1 cellular context compared by ENCODE assay signal in genomic region chr6:130962951-130963350, GRCh38.
TF ChIP-seq lines count a peak whose summit lies in the region.

No MANE protein-coding gene starts in this region.

TF ChIP-seq in HepG2, 621 proteins besides CTCF, POLR2A, EP300 and RAD21 (continued from another document):
- no peak for TF ChIP-seq E2F2 (CRISPR knock-in tag; IDR thresholded peaks at IDR 0.05; ENCODE audit: borderline replicate concordance)
